25 cellular contexts compared by ENCODE assay signal in the genomic region with DNA sequence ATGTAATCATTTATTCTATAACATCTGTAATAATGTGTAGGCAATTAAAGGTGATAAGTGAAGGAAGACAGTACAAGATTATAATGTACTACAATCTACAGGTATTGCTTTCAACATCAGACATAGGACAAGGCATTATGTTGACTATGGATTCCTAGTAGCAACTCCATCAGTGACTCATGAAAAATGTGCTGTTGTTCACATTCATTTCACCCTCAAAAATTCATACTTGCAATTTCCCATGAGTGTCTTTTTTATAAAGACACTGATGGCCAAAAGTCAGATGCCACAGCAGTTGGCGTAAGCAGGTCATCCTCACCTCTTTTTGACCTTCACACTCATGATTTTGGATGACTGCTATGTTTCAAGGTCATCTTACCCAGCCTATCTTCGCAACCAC.
A peak's percentile ranks its signal among the peaks of the same experiment; 100 is the strongest.
DNase-seq lines count a peak whose midpoint lies in the region; ATAC-seq, FAIRE-seq and TF ChIP-seq lines count a peak whose summit lies in the region.
"Had no signal": no experiment of that assay in that cellular context is flagged by ENCODE, and none has a peak within 500 bp of the region (broad histone marks: within the 10 kb centered on the region; RNA-seq: fewer than 3 reads in every experiment).

No MANE protein-coding gene starts in this region.

- no peak overlapping the region for H3K27ac Mint-ChIP-seq in GM23338
- H3K27ac Mint-ChIP-seq: activated CD4-positive, alpha-beta T cell treated with anti-CD3 and anti-CD28 coated beads, Interleukin-2, amount 10 ng/mL, durations not matched to agents 7 days and 5 days; memory B cell; T-helper 2 cell treated with Interferon-gamma antibody and Interleukin-4, amounts not matched to agents 5 μg/mL and 100 μg/mL, for 36 hours had no signal

- no peaks in the 10 kb centered on the region for H3K27me3 Mint-ChIP-seq in GM23338 (ENCODE audit: insufficient read depth, low read depth, poor library complexity)
- H3K27me3 Mint-ChIP-seq: activated CD4-positive, alpha-beta T cell treated with anti-CD3 and anti-CD28 coated beads, Interleukin-2, amount 10 ng/mL, durations not matched to agents 7 days and 5 days; memory B cell had no signal

- H3K4me1 Mint-ChIP-seq in GM23338, result peaks cover 7% of the 10 kb centered on the region; the same call in 2 of the 3 replicates
- H3K4me1 Mint-ChIP-seq: activated CD4-positive, alpha-beta T cell treated with anti-CD3 and anti-CD28 coated beads, Interleukin-2, amount 10 ng/mL, durations not matched to agents 7 days and 5 days; memory B cell had no signal

- no peaks in the 10 kb centered on the region for H3K79me2 ChIP-seq in GM23338 (replicated peaks; ENCODE audit: insufficient read depth)

- H3K27me3 ChIP-seq in bronchial epithelial cell (ENCODE audit: control insufficient read depth, insufficient read depth, low read length) (no peaks in the 10 kb centered on the region), GM23338 (ENCODE audit: insufficient read depth) (no peaks in the 10 kb centered on the region)
- H3K27me3 ChIP-seq in effector memory CD4-positive, alpha-beta T cell (replicated peaks; ENCODE audit: control insufficient read depth, insufficient read depth, low read length, poor library complexity, severe bottlenecking), result no peaks in the 10 kb centered on the region
- H3K27me3 ChIP-seq: adrenal gland, Peyer's patch, spleen had no signal

- H3K27ac ChIP-seq in GM23338 (ENCODE audit: low read depth), result no peak overlapping the region
- no peak overlapping the region for H3K27ac ChIP-seq in effector memory CD4-positive, alpha-beta T cell (ENCODE audit: insufficient read depth, low read length, poor library complexity, severe bottlenecking)
- H3K27ac ChIP-seq: adrenal gland, Peyer's patch, SK-N-MC, spleen, thoracic aorta, WERI-Rb-1 had no signal

- DNase-seq in EH (ENCODE audit: low read depth) (peak; percentile 61), M059J (ENCODE audit: low read depth) (peak; percentile 50), bronchial epithelial cell (ENCODE audit: low read depth) (peak; percentile 22), non-pigmented ciliary epithelial cell (ENCODE audit: low read depth) (peak; percentile 24), GM23338 (ENCODE audit: low spot score) (no peak), NCI-H748 (lab: John Stamatoyannopoulos, UW; ENCODE audit: unreplicated experiment) (no peak)
- DNase-seq in effector memory CD4-positive, alpha-beta T cell, result no peak
- DNase-seq: activated CD4-positive, alpha-beta T cell treated with anti-CD3 and anti-CD28 coated beads, Interleukin-2, amount 10 ng/mL, durations not matched to agents 7 days and 5 days; activated effector memory CD4-positive, alpha-beta T cell treated with anti-CD3 and anti-CD28 coated beads, Interleukin-2, amount 50 U/mL, for 16 hours; adrenal gland; cerebellar nuclear complex; DMS53; NCI-H1417 treated with DMSO at 0.1 percent for 48 hours; NCI-H510A treated with DMSO at 0.1 percent for 48 hours; nucleus accumbens; Peyer's patch; spleen; stimulated activated CD4-positive, alpha-beta T cell treated with anti-CD3 and anti-CD28 coated beads, Interleukin-4, amount 100 ng/mL, for 1 hour; stimulated activated naive CD4-positive, alpha-beta T cell; WERI-Rb-1 had no signal

- no peak overlapping the region for H2AFZ ChIP-seq in GM23338

- H3K9me3 Mint-ChIP-seq in GM23338, result no peaks in the 10 kb centered on the region
- H3K9me3 Mint-ChIP-seq: activated CD4-positive, alpha-beta T cell treated with anti-CD3 and anti-CD28 coated beads, Interleukin-2, amount 10 ng/mL, durations not matched to agents 7 days and 5 days; memory B cell; T-helper 2 cell treated with Interferon-gamma antibody and Interleukin-4, amounts not matched to agents 5 μg/mL and 100 μg/mL, for 36 hours had no signal

- no peak overlapping the region for H3K4me3 ChIP-seq in bronchial epithelial cell (ENCODE audit: low read depth, low read length)
- no peak overlapping the region for H3K4me3 ChIP-seq in GM23338
- no peak overlapping the region for H3K4me3 ChIP-seq in effector memory CD4-positive, alpha-beta T cell (ENCODE audit: insufficient read depth, low read depth, low read length, poor library complexity, severe bottlenecking)
- H3K4me3 ChIP-seq: adrenal gland, Peyer's patch, SK-N-MC, spleen, thoracic aorta had no signal

- H3K4me1 ChIP-seq in GM23338 (ENCODE audit: insufficient read depth), result no peaks in the 10 kb centered on the region; the same call in 1 of the 2 replicates
- H3K4me1 ChIP-seq in effector memory CD4-positive, alpha-beta T cell (ENCODE audit: control insufficient read depth, insufficient read depth, low read length, poor library complexity, severe bottlenecking), result no peaks in the 10 kb centered on the region
- H3K4me1 ChIP-seq: adrenal gland, Peyer's patch, spleen had no signal

- H3K9me2 ChIP-seq in GM23338 (ENCODE audit: insufficient read depth), result no peaks in the 10 kb centered on the region

- H3F3A ChIP-seq in GM23338 (replicated peaks; ENCODE audit: low read depth), result no peaks in the 10 kb centered on the region

- H3K36me3 Mint-ChIP-seq in GM23338 (ENCODE audit: low read depth), result peaks cover 2% of the 10 kb centered on the region; the same call in 1 of the 3 replicates

- no peaks in the 10 kb centered on the region for H3K9me3 ChIP-seq in effector memory CD4-positive, alpha-beta T cell (ENCODE audit: control insufficient read depth, low read length)
- H3K9me3 ChIP-seq: adrenal gland, Peyer's patch, spleen, thoracic aorta had no signal

- H3K36me3 ChIP-seq in bronchial epithelial cell (ENCODE audit: control insufficient read depth, insufficient read depth, low read length) (no peaks in the 10 kb centered on the region), GM23338 (ENCODE audit: insufficient read depth) (peaks cover 5% of the 10 kb centered on the region)
- H3K36me3 ChIP-seq in effector memory CD4-positive, alpha-beta T cell (ENCODE audit: control insufficient read depth, insufficient read depth, low read length), result peaks cover 5% of the 10 kb centered on the region
- H3K36me3 ChIP-seq: adrenal gland, WERI-Rb-1 had no signal

- no peak for FAIRE-seq in bronchial epithelial cell (lab: Jason Lieb, UNC)

- H3K4me2 ChIP-seq in GM23338, result no peak overlapping the region

- H3K4me3 Mint-ChIP-seq in GM23338, result no peak overlapping the region
- H3K4me3 Mint-ChIP-seq: activated CD4-positive, alpha-beta T cell treated with anti-CD3 and anti-CD28 coated beads, Interleukin-2, amount 10 ng/mL, durations not matched to agents 7 days and 5 days; memory B cell; T-helper 2 cell treated with Interferon-gamma antibody and Interleukin-4, amounts not matched to agents 5 μg/mL and 100 μg/mL, for 36 hours had no signal

- ATAC-seq in GM23338 (no peak), GM18511 (IDR thresholded peaks at IDR 0.05; ENCODE audit: unreplicated experiment) (no peak)

- no peaks in the 10 kb centered on the region for H4K20me1 ChIP-seq in GM23338 (replicated peaks; ENCODE audit: insufficient read depth)

- TF ChIP-seq CTCF in bronchial epithelial cell (IDR thresholded peaks at IDR 0.05; ENCODE audit: insufficient read depth, low read length, severe bottlenecking) (no peak), GM23338 (conservative IDR thresholded peaks at IDR 0.05; ENCODE audit: low read depth in 2 of 2) (no peak)

TF ChIP-seq in GM23338, 12 proteins besides CTCF, POLR2A, EP300 and RAD21:
- TF ChIP-seq EZH2 (IDR thresholded peaks at IDR 0.05; ENCODE audit: low read depth, unreplicated experiment) (no peak), CREB1 (CRISPR knock-in tag; IDR thresholded peaks at IDR 0.05; ENCODE audit: low read depth) (no peak), NANOG (IDR thresholded peaks at IDR 0.05; ENCODE audit: borderline replicate concordance) (no peak), ZNF114 (CRISPR knock-in tag; IDR thresholded peaks at IDR 0.05) (no peak)
- TF ChIP-seq, protein P1, sequence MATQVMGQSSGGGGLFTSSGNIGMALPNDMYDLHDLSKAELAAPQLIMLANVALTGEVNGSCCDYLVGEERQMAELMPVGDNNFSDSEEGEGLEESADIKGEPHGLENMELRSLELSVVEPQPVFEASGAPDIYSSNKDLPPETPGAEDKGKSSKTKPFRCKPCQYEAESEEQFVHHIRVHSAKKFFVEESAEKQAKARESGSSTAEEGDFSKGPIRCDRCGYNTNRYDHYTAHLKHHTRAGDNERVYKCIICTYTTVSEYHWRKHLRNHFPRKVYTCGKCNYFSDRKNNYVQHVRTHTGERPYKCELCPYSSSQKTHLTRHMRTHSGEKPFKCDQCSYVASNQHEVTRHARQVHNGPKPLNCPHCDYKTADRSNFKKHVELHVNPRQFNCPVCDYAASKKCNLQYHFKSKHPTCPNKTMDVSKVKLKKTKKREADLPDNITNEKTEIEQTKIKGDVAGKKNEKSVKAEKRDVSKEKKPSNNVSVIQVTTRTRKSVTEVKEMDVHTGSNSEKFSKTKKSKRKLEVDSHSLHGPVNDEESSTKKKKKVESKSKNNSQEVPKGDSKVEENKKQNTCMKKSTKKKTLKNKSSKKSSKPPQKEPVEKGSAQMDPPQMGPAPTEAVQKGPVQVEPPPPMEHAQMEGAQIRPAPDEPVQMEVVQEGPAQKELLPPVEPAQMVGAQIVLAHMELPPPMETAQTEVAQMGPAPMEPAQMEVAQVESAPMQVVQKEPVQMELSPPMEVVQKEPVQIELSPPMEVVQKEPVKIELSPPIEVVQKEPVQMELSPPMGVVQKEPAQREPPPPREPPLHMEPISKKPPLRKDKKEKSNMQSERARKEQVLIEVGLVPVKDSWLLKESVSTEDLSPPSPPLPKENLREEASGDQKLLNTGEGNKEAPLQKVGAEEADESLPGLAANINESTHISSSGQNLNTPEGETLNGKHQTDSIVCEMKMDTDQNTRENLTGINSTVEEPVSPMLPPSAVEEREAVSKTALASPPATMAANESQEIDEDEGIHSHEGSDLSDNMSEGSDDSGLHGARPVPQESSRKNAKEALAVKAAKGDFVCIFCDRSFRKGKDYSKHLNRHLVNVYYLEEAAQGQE (IDR thresholded peaks at IDR 0.05; ENCODE audit: unreplicated experiment), result no peak
- TF ChIP-seq, protein P2, sequence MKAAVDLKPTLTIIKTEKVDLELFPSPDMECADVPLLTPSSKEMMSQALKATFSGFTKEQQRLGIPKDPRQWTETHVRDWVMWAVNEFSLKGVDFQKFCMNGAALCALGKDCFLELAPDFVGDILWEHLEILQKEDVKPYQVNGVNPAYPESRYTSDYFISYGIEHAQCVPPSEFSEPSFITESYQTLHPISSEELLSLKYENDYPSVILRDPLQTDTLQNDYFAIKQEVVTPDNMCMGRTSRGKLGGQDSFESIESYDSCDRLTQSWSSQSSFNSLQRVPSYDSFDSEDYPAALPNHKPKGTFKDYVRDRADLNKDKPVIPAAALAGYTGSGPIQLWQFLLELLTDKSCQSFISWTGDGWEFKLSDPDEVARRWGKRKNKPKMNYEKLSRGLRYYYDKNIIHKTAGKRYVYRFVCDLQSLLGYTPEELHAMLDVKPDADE (IDR thresholded peaks at IDR 0.05), result no peak

Comparison
In these comparisons a context has a peak if more than half of its experiments do, and no peak if none do; other contexts are left out.
1. DNase-seq: peak in EH (single experiment), M059J (single experiment), bronchial epithelial cell (single experiment) and non-pigmented ciliary epithelial cell (single experiment); none in GM23338 (single experiment), NCI-H748 (single experiment) and effector memory CD4-positive, alpha-beta T cell (0 of 3).